Comparison of ENCODE assay signal across 9 cellular contexts in the genomic region with DNA sequence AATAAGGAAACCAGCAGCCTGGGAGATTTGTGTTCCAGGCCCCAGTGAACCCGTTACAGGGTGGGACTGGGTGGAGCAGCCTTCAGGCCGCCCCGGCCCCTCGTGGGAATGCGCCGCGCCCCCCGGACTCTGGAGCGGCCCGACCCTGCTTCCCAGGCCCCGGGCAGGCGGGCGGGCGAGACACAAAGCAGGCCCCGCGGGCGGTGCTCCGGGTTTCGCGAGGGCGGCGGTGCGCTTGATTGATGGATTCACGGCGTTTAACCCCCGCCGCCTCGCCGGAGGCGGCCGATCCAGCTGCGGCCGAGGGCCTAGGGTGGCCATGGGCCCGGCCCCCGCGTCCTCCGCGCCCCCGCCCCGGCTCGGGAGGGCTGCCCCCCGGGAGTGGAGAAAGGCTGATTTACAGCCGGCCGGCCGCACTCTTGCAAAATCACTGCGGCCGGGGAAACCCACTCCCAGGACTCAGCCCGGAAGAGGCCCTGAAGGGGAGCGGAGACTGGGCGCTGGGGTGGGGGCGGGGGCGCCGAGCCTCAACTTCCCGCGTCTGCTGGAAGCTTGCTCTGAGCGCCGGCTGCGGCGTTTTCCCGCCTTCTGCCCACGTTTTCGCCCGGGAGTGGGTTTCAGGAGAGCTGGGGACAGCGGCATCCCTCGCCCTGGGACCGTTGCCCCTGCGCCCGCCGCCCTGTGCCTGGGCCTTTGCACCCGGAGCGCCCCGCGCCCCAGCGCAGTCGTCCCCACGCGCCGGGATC.
A peak's percentile ranks its signal among the peaks of the same experiment; 100 is the strongest.
DNase-seq lines count a peak whose midpoint lies in the region; ATAC-seq and TF ChIP-seq lines count a peak whose summit lies in the region.
"Had no signal": no experiment of that assay in that cellular context is flagged by ENCODE, and none has a peak within 500 bp of the region (broad histone marks: within the 10 kb centered on the region; RNA-seq: fewer than 3 reads in every experiment).

No MANE protein-coding gene starts in this region.

- H3K4me3 ChIP-seq in vagina (peak overlapping the region; percentile 9 to 19), SJCRH30 (no peak overlapping the region)

- peaks cover 45 to 70% of the 10 kb centered on the region in 2 donors for H3K27me3 Mint-ChIP-seq in natural killer cell treated with Interleukin-12 subunit alpha and Interleukin-12 subunit beta and Interleukin-15 and Interleukin-18, amount 100 ng/mL, for 72 hours
- H3K27me3 Mint-ChIP-seq in natural killer cell (ENCODE audit: low read depth in 2 of 2), result peaks cover 51 to 54% of the 10 kb centered on the region in 2 donors
- H3K27me3 Mint-ChIP-seq in central memory CD8-positive, alpha-beta T cell, result peaks cover 65% of the 10 kb centered on the region
- H3K27me3 Mint-ChIP-seq in mesothelial cell of epicardium (ENCODE audit: low read depth), result peaks cover 6% of the 10 kb centered on the region

- peaks cover 15% of the 10 kb centered on the region for H3K36me3 Mint-ChIP-seq in natural killer cell treated with Interleukin-12 subunit alpha and Interleukin-12 subunit beta and Interleukin-15 and Interleukin-18, amount 100 ng/mL, for 72 hours
- H3K36me3 Mint-ChIP-seq in natural killer cell (no peaks in the 10 kb centered on the region), mesothelial cell of epicardium (no peaks in the 10 kb centered on the region)
- peaks cover 13% of the 10 kb centered on the region for H3K36me3 Mint-ChIP-seq in central memory CD8-positive, alpha-beta T cell (ENCODE audit: insufficient read depth)

- H3K9me3 ChIP-seq in vagina (no peaks in the 10 kb centered on the region), SJCRH30 (replicated peaks) (no peaks in the 10 kb centered on the region)

- peaks cover 11 to 17% of the 10 kb centered on the region in 2 donors for H3K4me1 Mint-ChIP-seq in natural killer cell treated with Interleukin-12 subunit alpha and Interleukin-12 subunit beta and Interleukin-15 and Interleukin-18, amount 100 ng/mL, for 72 hours (ENCODE audit: low read depth in 2 of 2)
- H3K4me1 Mint-ChIP-seq in natural killer cell, result peaks cover 0 to 8% of the 10 kb centered on the region in 2 donors
- peaks cover 6% of the 10 kb centered on the region for H3K4me1 Mint-ChIP-seq in central memory CD8-positive, alpha-beta T cell
- H3K4me1 Mint-ChIP-seq in mesothelial cell of epicardium, result peaks cover 62% of the 10 kb centered on the region

- H3K27me3 ChIP-seq in vagina, result peaks cover 8% of the 10 kb centered on the region
- H3K27me3 ChIP-seq in SJCRH30, result no peaks in the 10 kb centered on the region

- DNase-seq in natural killer cell treated with Interleukin-12 subunit alpha and Interleukin-12 subunit beta and Interleukin-15 and Interleukin-18, amount 100 ng/mL, for 72 hours (ENCODE audit: low spot score), result peak; percentile 61
- no peak for DNase-seq in natural killer cell
- DNase-seq in central memory CD8-positive, alpha-beta T cell (ENCODE audit: low spot score in 2 of 2), result no peak
- no peak for DNase-seq in mesothelial cell of epicardium (ENCODE audit: low spot score in 2 of 2, unreplicated experiment in 2 of 2)
- DNase-seq in vagina (ENCODE audit: extremely low spot score in 2 of 2), result no peak
- DNase-seq in amniotic stem cell (lab: John Stamatoyannopoulos, UW), result no peak
- no peak for DNase-seq in NCI-H345 treated with DMSO at 0.1 percent for 48 hours (lab: John Stamatoyannopoulos, UW; ENCODE audit: unreplicated experiment)
- DNase-seq in SJCRH30, result no peak

- no peak for TF ChIP-seq CTCF in natural killer cell (IDR thresholded peaks at IDR 0.05)
- TF ChIP-seq CTCF in mesothelial cell of epicardium (IDR thresholded peaks at IDR 0.05; ENCODE audit: unreplicated experiment), result no peak
- no peak for TF ChIP-seq CTCF in vagina (IDR thresholded peaks at IDR 0.05)

- H3K4me1 ChIP-seq in vagina (peaks cover 50% of the 10 kb centered on the region), SJCRH30 (peaks cover 40% of the 10 kb centered on the region)

- H3K36me3 ChIP-seq in vagina, result no peaks in the 10 kb centered on the region
- no peaks in the 10 kb centered on the region for H3K36me3 ChIP-seq in SJCRH30

- no peaks in the 10 kb centered on the region for H3K9me3 Mint-ChIP-seq in natural killer cell treated with Interleukin-12 subunit alpha and Interleukin-12 subunit beta and Interleukin-15 and Interleukin-18, amount 100 ng/mL, for 72 hours
- no peaks in the 10 kb centered on the region for H3K9me3 Mint-ChIP-seq in natural killer cell
- no peaks in the 10 kb centered on the region for H3K9me3 Mint-ChIP-seq in central memory CD8-positive, alpha-beta T cell
- H3K9me3 Mint-ChIP-seq in mesothelial cell of epicardium, result no peaks in the 10 kb centered on the region
- H3K9me3 Mint-ChIP-seq: activated CD4-positive, alpha-beta memory T cell treated with anti-CD3 and anti-CD28 coated beads for 36 hours had no signal

- no peak for ATAC-seq in natural killer cell treated with Interleukin-12 subunit alpha and Interleukin-12 subunit beta and Interleukin-15 and Interleukin-18, amount 100 ng/mL, for 72 hours
- no peak for ATAC-seq in natural killer cell
- ATAC-seq in central memory CD8-positive, alpha-beta T cell (replicated peaks; ENCODE audit: extremely low read depth, poor library complexity, severe bottlenecking), result no peak

- H3K27ac Mint-ChIP-seq in natural killer cell treated with Interleukin-12 subunit alpha and Interleukin-12 subunit beta and Interleukin-15 and Interleukin-18, amount 100 ng/mL, for 72 hours, result no peak overlapping the region
- H3K27ac Mint-ChIP-seq in natural killer cell (no peak overlapping the region), mesothelial cell of epicardium (no peak overlapping the region)
- H3K27ac Mint-ChIP-seq in central memory CD8-positive, alpha-beta T cell (ENCODE audit: low read depth), result no peak overlapping the region
- H3K27ac Mint-ChIP-seq: activated CD4-positive, alpha-beta memory T cell treated with anti-CD3 and anti-CD28 coated beads for 36 hours had no signal

- no peak for TF ChIP-seq POLR2A in vagina (IDR thresholded peaks at IDR 0.05)

- intact Hi-C loops in natural killer cell (cut with micrococcal nuclease) (loop anchor here (5.0 kb wide), 1 partner anchor 590 kb away; no protein-coding TSS in a partner anchor), vagina (cut with DNase I) (loop anchor here (5.0 to 10.0 kb wide), 3 partner anchors 290 to 1312 kb away; a partner anchor contains a TSS)

- H3K4me3 Mint-ChIP-seq in natural killer cell treated with Interleukin-12 subunit alpha and Interleukin-12 subunit beta and Interleukin-15 and Interleukin-18, amount 100 ng/mL, for 72 hours, result peak overlapping the region; percentile 74
- H3K4me3 Mint-ChIP-seq in natural killer cell, result no peak overlapping the region
- peak overlapping the region; percentile 50 for H3K4me3 Mint-ChIP-seq in central memory CD8-positive, alpha-beta T cell
- H3K4me3 Mint-ChIP-seq in mesothelial cell of epicardium, result peak overlapping the region; percentile 72

- H3K27ac ChIP-seq in vagina (peak overlapping the region; percentile 46), SJCRH30 (no peak overlapping the region)
